In the genomic region with DNA sequence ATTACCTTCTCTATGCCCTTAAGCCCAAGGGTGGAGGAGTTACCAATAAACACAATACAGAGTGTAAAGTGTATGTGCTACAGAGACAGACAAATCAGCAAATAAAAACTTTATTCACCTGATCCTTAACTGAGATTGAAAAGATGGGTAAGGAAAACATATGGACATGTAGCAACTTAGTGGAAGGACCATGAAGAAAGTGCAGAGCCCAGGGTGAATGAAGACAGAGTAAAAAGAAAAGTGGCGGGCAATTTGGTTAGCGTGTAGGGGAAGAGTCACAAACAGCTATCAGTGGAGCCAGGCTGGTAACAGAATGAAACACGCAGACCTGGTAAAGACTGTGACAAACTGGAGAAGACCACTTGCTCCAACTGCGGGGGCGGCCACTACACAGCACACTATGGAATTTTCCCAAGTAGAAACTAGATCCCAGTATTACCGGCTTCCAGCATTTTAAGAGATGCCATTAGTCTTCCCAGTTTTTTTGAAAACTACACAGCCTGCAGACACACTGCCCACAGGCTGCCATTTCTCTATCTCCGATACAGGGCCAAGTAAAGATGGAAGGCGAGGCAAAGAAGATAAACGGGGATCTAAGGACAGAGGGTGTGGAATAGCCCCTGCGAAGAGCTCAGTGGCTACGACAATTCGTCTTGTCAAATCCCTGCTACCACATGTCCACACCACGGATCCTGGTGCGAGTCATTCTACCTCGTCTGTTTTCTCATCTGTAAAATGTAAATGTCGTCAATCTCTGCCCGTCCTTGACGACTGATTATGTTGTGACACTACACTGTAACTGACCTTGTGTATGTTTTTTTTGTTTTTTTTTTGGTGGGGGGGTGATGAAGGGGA, we compare ENCODE assay signal across 8 cellular contexts. TPM values are rescaled to one million over a fixed set of nuclear protein-coding genes. Genes with fewer than 3 reads are reported as not detected.
DNase-seq lines count a peak whose midpoint lies in the region; ATAC-seq, FAIRE-seq and TF ChIP-seq lines count a peak whose summit lies in the region.

No MANE protein-coding gene starts in this region.

- peak; percentile 36 for FAIRE-seq in keratinocyte (lab: Jason Lieb, UNC)

- peak overlapping the region; percentile 88; the same call in 1 of the 2 replicates for H3K56ac ChIP-seq in IMR-90 (ENCODE audit: extremely low read depth, insufficient read depth, low read length)

- H3K4me1 Mint-ChIP-seq in CD4-positive, alpha-beta memory T cell, result peaks cover 35 to 52% (median 44%) of the 10 kb centered on the region in 4 donors

- H3K23ac ChIP-seq in IMR-90 (ENCODE audit: low read depth, low read length), result peak overlapping the region; percentile 72; the same call in 1 of the 2 replicates

- in situ Hi-C loops in IMR-90 (cut with MboI; ENCODE audit: low sequenced_read_pairs), result no loop called here
- in situ Hi-C loops in GM13976 (cut with MboI; ENCODE audit: low sequenced_read_pairs, unreplicated experiment), result no loop called here

- POLR2A ChIA-PET in CD4-positive, alpha-beta memory T cell (lab: Charles Lee; ENCODE audit: partially characterized antibody), result interaction anchor here (0.8 kb wide), 1 partner anchor 1418 kb away, joined by 3 read pairs; no protein-coding TSS in a partner anchor
- POLR2A ChIA-PET in IMR-90 (lab: Charles Lee; ENCODE audit: unreplicated experiment), result no interaction called here

- no peak overlapping the region for H2BK120ac ChIP-seq in IMR-90 (ENCODE audit: low read depth, low read length)

- H4K20me1 ChIP-seq in IMR-90 (ENCODE audit: insufficient read depth, low read length), result peaks cover 21% of the 10 kb centered on the region
- H4K20me1 ChIP-seq in keratinocyte (ENCODE audit: control insufficient read depth, extremely low read depth, insufficient read depth, low read length), result peaks cover 2% of the 10 kb centered on the region

- WGBS in IMR-90 (ENCODE audit: extremely low coverage in 2 of 2, insufficient read length in 1 of 2), 2 experiments, result 100% methylated on average over 1 of the region's 18 CpGs; no CpG with 5 or more reads in 1 of the 2 experiments

- BruUV-seq in IMR-90 (replicated peaks; lab: Mats Ljungman, UMichigan), result TSS peak; percentile 36

- no peak for TF ChIP-seq RAD21 in IMR-90 (IDR thresholded peaks at IDR 0.05; ENCODE audit: low read length)

- H3K36me3 Mint-ChIP-seq in CD4-positive, alpha-beta memory T cell, result peaks cover 25 to 37% of the 10 kb centered on the region in 2 donors

- TF ChIP-seq CTCF in IMR-90 (conservative IDR thresholded peaks at IDR 0.05; ENCODE audit: low read depth, low read length) (no peak), keratinocyte (optimal IDR thresholded peaks at IDR 0.05 in 1 of 3, IDR thresholded peaks at IDR 0.05 in 1 of 3, conservative IDR thresholded peaks at IDR 0.05 in 1 of 3; ENCODE audit: extremely low read depth in 1 of 3, insufficient read depth in 2 of 3, low read length in 3 of 3) (no peak), GM13976 (IDR thresholded peaks at IDR 0.05; ENCODE audit: borderline replicate concordance, control extremely low read depth, extremely low read depth, insufficient read depth, missing control alignments) (no peak)

- no peak overlapping the region for H2AK5ac ChIP-seq in IMR-90 (ENCODE audit: low read depth, low read length)

- peak overlapping the region; percentile 94 to 99 (median 99) for H3K27ac Mint-ChIP-seq in CD4-positive, alpha-beta memory T cell

- H3K36me3 ChIP-seq in CD4-positive, alpha-beta memory T cell (ENCODE audit: insufficient read depth, low read length), result peaks cover 3% of the 10 kb centered on the region
- H3K36me3 ChIP-seq in IMR-90 (ENCODE audit: control insufficient read depth, insufficient read depth, low read length), result peaks cover 3% of the 10 kb centered on the region
- H3K36me3 ChIP-seq in keratinocyte (ENCODE audit: control insufficient read depth in 2 of 2, extremely low read depth in 1 of 2, insufficient read depth in 2 of 2, low read length in 2 of 2), result peaks cover 0 to 5% of the 10 kb centered on the region in 2 experiments
- H3K36me3 ChIP-seq in subcutaneous abdominal adipose tissue (ENCODE audit: control insufficient read depth in 5 of 5, insufficient read depth in 5 of 5, low read length in 5 of 5), result peaks cover 3 to 8% (median 4%) of the 10 kb centered on the region in 5 donors

- no peak overlapping the region for H2BK20ac ChIP-seq in IMR-90 (ENCODE audit: low read depth, low read length)

- H3K4me3 Mint-ChIP-seq in CD4-positive, alpha-beta memory T cell, result peak overlapping the region; percentile 93 to 99 (median 98)

- peak overlapping the region; percentile 75 to 82 for H3K4me3 ChIP-seq in CD4-positive, alpha-beta memory T cell (ENCODE audit: low read length in 2 of 2)
- peak overlapping the region; percentile 100 for H3K4me3 ChIP-seq in IMR-90 (ENCODE audit: insufficient read depth, low read depth, low read length)
- peak overlapping the region; percentile 75 to 81 (median 76) for H3K4me3 ChIP-seq in keratinocyte (ENCODE audit: control insufficient read depth in 2 of 3, extremely low read depth in 1 of 3, insufficient read depth in 2 of 3, low read depth in 1 of 3, low read length in 3 of 3)
- H3K4me3 ChIP-seq in subcutaneous abdominal adipose tissue (ENCODE audit: low read depth in 1 of 5, low read length in 5 of 5), result peak overlapping the region; percentile 83 to 89 (median 88)

- H3K27me3 Mint-ChIP-seq in CD4-positive, alpha-beta memory T cell, result peaks cover 0 to 4% of the 10 kb centered on the region in 2 donors

- H3K79me1 ChIP-seq in IMR-90 (ENCODE audit: low read depth in 1 of 2, low read length in 2 of 2), result peaks cover 5 to 10% of the 10 kb centered on the region in 2 experiments; a peak in 2 of 4 replicates

- H3K9ac ChIP-seq in IMR-90 (ENCODE audit: low read depth, low read length) (peak overlapping the region; percentile 99), keratinocyte (ENCODE audit: control insufficient read depth, extremely low read depth, insufficient read depth, low read length) (peak overlapping the region; percentile 85), subcutaneous abdominal adipose tissue (ENCODE audit: low read length in 5 of 5) (peak overlapping the region; percentile 92 to 100 (median 99))

- H2BK15ac ChIP-seq in IMR-90 (ENCODE audit: low read depth, low read length), result no peak overlapping the region

- 0 out of 2 replicates have a peak, but pooled peaks have one; percentile 5 for TF ChIP-seq POLR2A in IMR-90 (IDR thresholded peaks at IDR 0.05; ENCODE audit: low read depth, low read length)

- CTCF ChIA-PET in CD4-positive, alpha-beta memory T cell (lab: Charles Lee; ENCODE audit: partially characterized antibody), result no interaction called here
- CTCF ChIA-PET in IMR-90 (lab: Yijun Ruan, JAX), result no interaction called here

- peak overlapping the region; percentile 32 for H2BK5ac ChIP-seq in IMR-90 (ENCODE audit: low read depth, low read length, poor library complexity, severe bottlenecking)

- peak overlapping the region; percentile 4; the same call in 1 of the 2 replicates for H4K5ac ChIP-seq in IMR-90 (ENCODE audit: low read depth, low read length)

- no peak overlapping the region for H4K91ac ChIP-seq in IMR-90 (ENCODE audit: insufficient read depth, low read depth, low read length)

- peaks cover 36% of the 10 kb centered on the region for H3K4me1 ChIP-seq in CD4-positive, alpha-beta memory T cell (ENCODE audit: insufficient read depth, low read length)
- H3K4me1 ChIP-seq in IMR-90 (ENCODE audit: control insufficient read depth, insufficient read depth, low read length), result peaks cover 2% of the 10 kb centered on the region; the same call in 1 of the 2 replicates
- peaks cover 5% of the 10 kb centered on the region for H3K4me1 ChIP-seq in keratinocyte (ENCODE audit: control insufficient read depth, extremely low read depth, insufficient read depth, low read length)
- peaks cover 0 to 30% (median 26%) of the 10 kb centered on the region in 5 donors for H3K4me1 ChIP-seq in subcutaneous abdominal adipose tissue (ENCODE audit: control insufficient read depth in 5 of 5, insufficient read depth in 5 of 5, low read length in 5 of 5)

- H3K9me3 Mint-ChIP-seq in CD4-positive, alpha-beta memory T cell, result peaks cover 0 to 4% (median under 1%) of the 10 kb centered on the region in 8 donors

- peaks cover 55% of the 10 kb centered on the region for H3K79me2 ChIP-seq in keratinocyte (ENCODE audit: control insufficient read depth, insufficient read depth, low read length)

- intact Hi-C loops in CD4-positive, alpha-beta memory T cell (cut with micrococcal nuclease), result loop anchor here (2.0 to 10.0 kb wide), 5 partner anchors 396 to 1419 kb away; a partner anchor contains a TSS
- intact Hi-C loops in IMR-90 (cut with micrococcal nuclease), result loop anchor here (5.0 kb wide), 1 partner anchor 396 kb away; a partner anchor contains a TSS

- peak in 2 of 5 donors; percentile 2 to 15 for DNase-seq in CD4-positive, alpha-beta memory T cell
- DNase-seq in IMR-90 (peak; percentile 12), astrocyte of the hippocampus (ENCODE audit: low read depth, low spot score) (peak; percentile 23), keratinocyte (ENCODE audit: low read depth, low spot score) (no peak), GM13976 (ENCODE audit: low spot score) (no peak)

- dilution Hi-C loops in IMR-90 (cut with HindIII; ENCODE audit: low sequenced_read_pairs, unreplicated experiment) (no loop called here), keratinocyte (cut with MboI; ENCODE audit: extremely low pct_ligation_motif_present, low sequenced_read_pairs) (no loop called here)

- H3K18ac ChIP-seq in IMR-90 (ENCODE audit: low read depth, low read length), result no peak overlapping the region

- H3K27ac ChIP-seq in CD4-positive, alpha-beta memory T cell (ENCODE audit: low read depth, low read length), result peak overlapping the region; percentile 88
- H3K27ac ChIP-seq in IMR-90 (ENCODE audit: insufficient read depth, low read length), result peak overlapping the region; percentile 1; the same call in 1 of the 2 replicates
- peak overlapping the region; percentile 92 for H3K27ac ChIP-seq in keratinocyte (ENCODE audit: control insufficient read depth, insufficient read depth, low read length)
- peak overlapping the region; percentile 91 for H3K27ac ChIP-seq in subcutaneous abdominal adipose tissue (ENCODE audit: low read depth, low read length)

- H3K4me2 ChIP-seq in IMR-90 (ENCODE audit: low read depth, low read length) (peak overlapping the region; percentile 100), keratinocyte (ENCODE audit: control insufficient read depth, extremely low read depth, insufficient read depth, low read depth, low read length) (peak overlapping the region; percentile 88)

- no peaks in the 10 kb centered on the region for H3K9me3 ChIP-seq in CD4-positive, alpha-beta memory T cell (ENCODE audit: control insufficient read depth in 1 of 2, low read length in 2 of 2)
- H3K9me3 ChIP-seq in IMR-90 (ENCODE audit: control insufficient read depth, insufficient read depth, low read length), result no peaks in the 10 kb centered on the region
- H3K9me3 ChIP-seq in keratinocyte (ENCODE audit: control insufficient read depth, low read depth, low read length), result no peaks in the 10 kb centered on the region
- H3K9me3 ChIP-seq in subcutaneous abdominal adipose tissue (ENCODE audit: control insufficient read depth in 5 of 5, low read length in 5 of 5), result no peaks in the 10 kb centered on the region

- ATAC-seq in IMR-90 (ENCODE audit: low read depth) (no peak), HG02870 (IDR thresholded peaks at IDR 0.05; ENCODE audit: unreplicated experiment) (no peak), HG03025 (IDR thresholded peaks at IDR 0.05; ENCODE audit: low FRiP score, unreplicated experiment) (no peak)

- H3K27me3 ChIP-seq in CD4-positive, alpha-beta memory T cell (ENCODE audit: insufficient read depth, low read length), result no peaks in the 10 kb centered on the region
- no peaks in the 10 kb centered on the region; the same call in none of the 2 replicates for H3K27me3 ChIP-seq in IMR-90 (ENCODE audit: control insufficient read depth, insufficient read depth, low read length)
- H3K27me3 ChIP-seq in keratinocyte (ENCODE audit: control insufficient read depth, extremely low read depth, insufficient read depth, low read length), result no peaks in the 10 kb centered on the region
- no peaks in the 10 kb centered on the region for H3K27me3 ChIP-seq in subcutaneous abdominal adipose tissue (ENCODE audit: control insufficient read depth in 5 of 5, insufficient read depth in 4 of 5, low read length in 5 of 5)

- peak overlapping the region; percentile 18; the same call in 1 of the 2 replicates for H3K14ac ChIP-seq in IMR-90 (replicated peaks; ENCODE audit: low read depth, low read length)

- no peaks in the 10 kb centered on the region; the same call in 1 of the 2 replicates for H3K9me1 ChIP-seq in IMR-90 (ENCODE audit: insufficient read depth, low read length)
- no peaks in the 10 kb centered on the region for H3K9me1 ChIP-seq in keratinocyte (ENCODE audit: control insufficient read depth, extremely low read depth, insufficient read depth, low read length)

- H3K4ac ChIP-seq in IMR-90 (ENCODE audit: low read depth, low read length), result no peak overlapping the region

- peak overlapping the region; percentile 8 for H2AK9ac ChIP-seq in IMR-90 (replicated peaks; ENCODE audit: low read depth, low read length, poor library complexity)

- peak overlapping the region; percentile 57 to 78; a peak in 3 of 4 replicates for H4K8ac ChIP-seq in IMR-90 (ENCODE audit: low read depth in 2 of 2, low read length in 2 of 2)

- no peak overlapping the region for H2AFZ ChIP-seq in IMR-90 (replicated peaks; ENCODE audit: low read length, poor library complexity)
- peak overlapping the region; percentile 33 for H2AFZ ChIP-seq in keratinocyte (ENCODE audit: control insufficient read depth, low read length)

RNA-seq across cellular contexts. Expression of a gene that starts 1.2 kb away (rescaled TPM):
- total RNA-seq in CD4-positive, alpha-beta memory T cell, result 10 to 100 TPM; 16.2 to 17.6 TPM
- 100 to 1,000 TPM in 1 of 2 donors, 10 to 100 TPM in 1; 69.6 to 114 TPM for polyA plus RNA-seq in CD4-positive, alpha-beta memory T cell
- total RNA-seq in IMR-90 (2012; rRNA removed), result 37.1 and 40.0 TPM in 2 replicates
- polyA plus RNA-seq in IMR-90 (2012; rRNA removed) (42.9 and 43.8 TPM in 2 replicates), keratinocyte (49.9 to 60.0 TPM (median 54.1 TPM) in 3 replicates)
- 23.7 and 35.7 TPM in 2 replicates for polyA plus RNA-seq in IMR-90 (2012; cell fraction: cytosol; rRNA removed)
- 6.4 and 16.5 TPM in 2 replicates for polyA plus RNA-seq in IMR-90 (2012; cell fraction: nucleus; rRNA removed; ENCODE audit: low replicate concordance)
- polyA plus RNA-seq in keratinocyte (2011; ENCODE audit: low read depth), result 17.5 TPM
- polyA plus RNA-seq in keratinocyte (2011; cell fraction: cytosol; rRNA removed), result 49.7 and 83.0 TPM in 2 replicates
- 30.1 and 31.1 TPM in 2 replicates for polyA plus RNA-seq in keratinocyte (2011; cell fraction: nucleus; rRNA removed)
- 33.0 and 33.3 TPM in 2 replicates for polyA plus RNA-seq in keratinocyte (2012; ENCODE audit: low replicate concordance)
- polyA minus RNA-seq in keratinocyte, result 28.7 to 36.8 TPM (median 33.2 TPM) in 3 replicates
- polyA minus RNA-seq in keratinocyte (2011; cell fraction: cytosol; rRNA and poly(A)+ RNA removed), result 31.3 TPM
- polyA minus RNA-seq in keratinocyte (2011; cell fraction: nucleus; rRNA and poly(A)+ RNA removed), result 5.8 and 7.7 TPM in 2 replicates

Comparison
In these comparisons a context has a peak if more than half of its experiments do, and no peak if none do; other contexts are left out.
1. DNase-seq: peak in IMR-90 (single experiment) and astrocyte of the hippocampus (single experiment); none in keratinocyte (single experiment) and GM13976 (single experiment).
2. H3K27ac ChIP-seq: peak in every context shown above with its lines; median percentile 92 in keratinocyte; 91 in subcutaneous abdominal adipose tissue; 88 in CD4-positive, alpha-beta memory T cell; 1 in IMR-90.
3. Peak in every context shown above with its lines, with median percentiles within 50 percentile points of each other: H3K4me3 ChIP-seq and H3K9ac ChIP-seq.